ENCODE assay signal across 9 cellular contexts in genomic region chr22:46736705-46737104, GRCh38. TPM values are rescaled to one million over a fixed set of nuclear protein-coding genes. Genes with fewer than 3 reads are reported as not detected.
DNase-seq lines count a peak whose midpoint lies in the region; ATAC-seq and TF ChIP-seq lines count a peak whose summit lies in the region.
"Had no signal": no experiment of that assay in that cellular context is flagged by ENCODE, and none has a peak within 500 bp of the region (broad histone marks: within the 10 kb centered on the region; RNA-seq: fewer than 3 reads in every experiment).

No MANE protein-coding gene starts in this region.

- H3K9me3 ChIP-seq in HEK293 (ENCODE audit: control insufficient read depth, insufficient read depth, low read depth, low read length) (no peaks in the 10 kb centered on the region), right atrium auricular region (no peaks in the 10 kb centered on the region), smooth muscle cell (replicated peaks; ENCODE audit: low read depth) (no peaks in the 10 kb centered on the region)
- H3K9me3 ChIP-seq: testis had no signal

- no peak for ATAC-seq in activated CD8-positive, alpha-beta T cell treated with anti-CD3 and anti-CD28 coated beads, Interleukin-2, amount 10 ng/mL, durations not matched to agents 7 days and 5 days

- peak overlapping the region; percentile 98 for H3K27ac Mint-ChIP-seq in activated CD8-positive, alpha-beta T cell treated with anti-CD3 and anti-CD28 coated beads, Interleukin-2, amount 10 ng/mL, durations not matched to agents 7 days and 5 days

- H2AFZ ChIP-seq in smooth muscle cell (ENCODE audit: low read depth), result no peak overlapping the region

- H3K9ac ChIP-seq in smooth muscle cell (ENCODE audit: low read depth), result no peak overlapping the region

- no peak for DNase-seq in activated CD8-positive, alpha-beta T cell treated with anti-CD3 and anti-CD28 coated beads, Interleukin-2, amount 10 ng/mL, durations not matched to agents 7 days and 5 days
- DNase-seq in right atrium auricular region (ENCODE audit: low spot score) (no peak), smooth muscle cell (lab: John Stamatoyannopoulos, UW; ENCODE audit: unreplicated experiment) (no peak), NCI-H1105 treated with DMSO at 0.1 percent for 48 hours (lab: John Stamatoyannopoulos, UW) (no peak), HuH-7.5 (ENCODE audit: low spot score) (no peak), NCI-H187 (lab: John Stamatoyannopoulos, UW) (no peak), OCI-M2 (lab: John Stamatoyannopoulos, UW; ENCODE audit: unreplicated experiment) (no peak)

- H3K4me1 ChIP-seq in HEK293 (ENCODE audit: control insufficient read depth, insufficient read depth, low read length) (peaks cover 33% of the 10 kb centered on the region), right atrium auricular region (peaks cover 0 to 88% of the 10 kb centered on the region in 2 donors), smooth muscle cell (ENCODE audit: low read depth) (peaks cover 18% of the 10 kb centered on the region)

- H3F3A ChIP-seq in smooth muscle cell (ENCODE audit: low read depth), result no peaks in the 10 kb centered on the region

- H3K27me3 Mint-ChIP-seq in activated CD8-positive, alpha-beta T cell treated with anti-CD3 and anti-CD28 coated beads, Interleukin-2, amount 10 ng/mL, durations not matched to agents 7 days and 5 days (ENCODE audit: low read depth), result no peaks in the 10 kb centered on the region

- peak overlapping the region; percentile 99 for H3K4me2 ChIP-seq in smooth muscle cell

- H3K4me3 Mint-ChIP-seq in activated CD8-positive, alpha-beta T cell treated with anti-CD3 and anti-CD28 coated beads, Interleukin-2, amount 10 ng/mL, durations not matched to agents 7 days and 5 days, result peak overlapping the region; percentile 100

- peaks cover 31% of the 10 kb centered on the region for H3K36me3 Mint-ChIP-seq in activated CD8-positive, alpha-beta T cell treated with anti-CD3 and anti-CD28 coated beads, Interleukin-2, amount 10 ng/mL, durations not matched to agents 7 days and 5 days (ENCODE audit: low read depth)

- H3K36me3 ChIP-seq in HEK293 (ENCODE audit: control insufficient read depth in 2 of 2, insufficient read depth in 1 of 2, low read length in 2 of 2) (peaks cover 0 to 4% of the 10 kb centered on the region in 2 experiments; a peak in 2 of 3 replicates), right atrium auricular region (no peaks in the 10 kb centered on the region), smooth muscle cell (ENCODE audit: low read depth) (no peaks in the 10 kb centered on the region)

- no peaks in the 10 kb centered on the region for H3K9me3 Mint-ChIP-seq in activated CD8-positive, alpha-beta T cell treated with anti-CD3 and anti-CD28 coated beads, Interleukin-2, amount 10 ng/mL, durations not matched to agents 7 days and 5 days (ENCODE audit: insufficient read depth)

- no peak overlapping the region for H3K27ac ChIP-seq in HEK293 (ENCODE audit: extremely low read depth, low read depth, low read length)
- peak overlapping the region; percentile 97 for H3K27ac ChIP-seq in right atrium auricular region
- H3K27ac ChIP-seq in smooth muscle cell (ENCODE audit: low read depth), result no peak overlapping the region

- TF ChIP-seq CTCF in HEK293 (tag by site-specific recombination; IDR thresholded peaks at IDR 0.05), result no peak
- no peak for TF ChIP-seq CTCF in right atrium auricular region (IDR thresholded peaks at IDR 0.05)
- TF ChIP-seq CTCF in smooth muscle cell (IDR thresholded peaks at IDR 0.05; ENCODE audit: borderline replicate concordance, insufficient read depth, poor library complexity, severe bottlenecking), result no peak

- peaks cover 57% of the 10 kb centered on the region for H4K20me1 ChIP-seq in smooth muscle cell (ENCODE audit: low read depth)

- WGBS in smooth muscle cell (ENCODE audit: low lambda C conversion rate), result 78% methylated on average over 8 of the region's 8 CpGs

- POLR2A ChIA-PET in HEK293 (lab: Yijun Ruan, JAX), result interaction anchor here (1.2 kb wide), 1 partner anchor 26 kb away, joined by 3 read pairs; the partner anchor contains the start of gene TBC1D22A
- POLR2A ChIA-PET in activated CD8-positive, alpha-beta T cell treated with anti-CD3 and anti-CD28 coated beads, Interleukin-2, amount 10 ng/mL, durations not matched to agents 7 days and 5 days (lab: Charles Lee), result interaction anchor here (0.6 kb wide), 1 partner anchor 173 kb away, joined by 3 read pairs; no protein-coding TSS in a partner anchor

- CTCF ChIA-PET in HEK293 (lab: Yijun Ruan, JAX), result interaction anchor here (0.7 kb wide), 1 partner anchor 165 kb away, joined by 3 read pairs; no protein-coding TSS in a partner anchor
- CTCF ChIA-PET in activated CD8-positive, alpha-beta T cell treated with anti-CD3 and anti-CD28 coated beads, Interleukin-2, amount 10 ng/mL, durations not matched to agents 7 days and 5 days (lab: Charles Lee), result interaction anchor here (0.9 to 2.0 kb wide), 4 partner anchors 13 to 174 kb away, joined by 3 to 9 read pairs (median 8); no protein-coding TSS in a partner anchor

- peaks cover 48% of the 10 kb centered on the region for H3K4me1 Mint-ChIP-seq in activated CD8-positive, alpha-beta T cell treated with anti-CD3 and anti-CD28 coated beads, Interleukin-2, amount 10 ng/mL, durations not matched to agents 7 days and 5 days (ENCODE audit: low read depth)

- H3K79me2 ChIP-seq in smooth muscle cell (ENCODE audit: low read depth), result peaks cover 68% of the 10 kb centered on the region

- H3K4me3 ChIP-seq in HEK293 (ENCODE audit: low read depth, low read length) (0 out of 2 replicates have a peak overlapping the region, but pooled peaks have one; percentile 2), right atrium auricular region (peak overlapping the region; percentile 62 to 85), smooth muscle cell (peak overlapping the region; percentile 91)

- H3K27me3 ChIP-seq in right atrium auricular region (no peaks in the 10 kb centered on the region), smooth muscle cell (ENCODE audit: low read depth) (no peaks in the 10 kb centered on the region)
- H3K27me3 ChIP-seq: testis had no signal

TF ChIP-seq in HEK293, 187 proteins besides CTCF, POLR2A, EP300 and RAD21 (continues in another document):
- TF ChIP-seq KLF9 (tag by site-specific recombination; IDR thresholded peaks at IDR 0.05; ENCODE audit: low read depth) (peak; percentile 88), ZNF530 (tag by site-specific recombination; IDR thresholded peaks at IDR 0.05; ENCODE audit: low read depth) (no peak), ZBTB48 (tag by site-specific recombination; IDR thresholded peaks at IDR 0.05) (0 out of 2 replicates have a peak, but pooled peaks have one; percentile 10), ZNF416 (tag by site-specific recombination; IDR thresholded peaks at IDR 0.05) (no peak), KLF10 (tag by site-specific recombination; IDR thresholded peaks at IDR 0.05) (peak; percentile 45; the same call in 1 of the 2 replicates), ZNF514 (tag by site-specific recombination; IDR thresholded peaks at IDR 0.05) (no peak), PRDM10 (tag by site-specific recombination; IDR thresholded peaks at IDR 0.05) (no peak), ELK4 (IDR thresholded peaks at IDR 0.05; ENCODE audit: borderline replicate concordance, low read depth, low read length) (no peak), GLIS1 (tag by site-specific recombination; IDR thresholded peaks at IDR 0.05) (no peak), ZNF214 (tag by site-specific recombination; IDR thresholded peaks at IDR 0.05; ENCODE audit: borderline replicate concordance) (no peak), ZNF623 (tag by site-specific recombination; IDR thresholded peaks at IDR 0.05) (no peak)

RNA-seq across cellular contexts. Expression of gene CERK, which starts 1.3 kb away (rescaled TPM):
- total RNA-seq in activated CD8-positive, alpha-beta T cell treated with anti-CD3 and anti-CD28 coated beads, Interleukin-2, amount 10 ng/mL, durations not matched to agents 7 days and 5 days, result 10 to 100 TPM; 61.1 to 65.6 TPM
- total RNA-seq in right atrium auricular region (10 to 100 TPM; 46.0 to 59.8 TPM), smooth muscle cell (25.4 and 30.7 TPM in 2 replicates)
- polyA plus RNA-seq in smooth muscle cell, result 23.3 and 25.6 TPM in 2 replicates

RNA-seq across cellular contexts. Expression of gene TBC1D22A, which starts 25.7 kb away (rescaled TPM):
- total RNA-seq in activated CD8-positive, alpha-beta T cell treated with anti-CD3 and anti-CD28 coated beads, Interleukin-2, amount 10 ng/mL, durations not matched to agents 7 days and 5 days, result 10 to 100 TPM; 34.1 to 38.7 TPM
- 10 to 100 TPM; 11.5 to 15.4 TPM for total RNA-seq in right atrium auricular region
- total RNA-seq in smooth muscle cell, result 7.2 and 12.5 TPM in 2 replicates
- polyA plus RNA-seq in smooth muscle cell, result 14.4 and 19.2 TPM in 2 replicates

Comparison
In these comparisons a context has a peak if more than half of its experiments do, and no peak if none do; other contexts are left out.
1. H3K27ac ChIP-seq: peak in right atrium auricular region (2 of 2); none in HEK293 (single experiment) and smooth muscle cell (single experiment).
2. H3K4me3 ChIP-seq: peak in every context shown above with its lines; median percentile 91 in smooth muscle cell; 74 in right atrium auricular region; 2 in HEK293.